In the genomic region with DNA sequence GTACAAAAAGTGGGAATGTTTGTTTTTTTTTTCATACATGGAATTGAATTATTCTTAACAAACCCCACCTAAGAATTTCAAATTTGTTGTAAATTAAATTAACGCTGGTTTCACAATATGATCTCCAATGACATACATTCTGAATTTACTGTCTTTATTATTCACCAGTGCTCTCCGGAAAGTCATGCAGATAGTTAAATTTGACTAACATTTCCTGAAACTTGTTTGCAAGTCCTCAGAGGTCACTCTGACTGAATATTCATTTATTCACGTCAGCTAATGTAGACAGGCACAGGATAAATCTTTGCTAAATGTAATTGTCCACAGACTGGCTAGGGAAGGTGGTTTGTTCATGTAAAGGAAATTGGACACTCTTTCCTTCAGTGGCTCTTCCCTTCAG, we compare ENCODE assay signal across 19 cellular contexts.
"Had no signal": no experiment of that assay in that cellular context is flagged by ENCODE, and none has a peak within 500 bp of the region (broad histone marks: within the 10 kb centered on the region; RNA-seq: fewer than 3 reads in every experiment).

No MANE protein-coding gene starts in this region.

- H3K27ac Mint-ChIP-seq: activated CD4-positive, alpha-beta memory T cell treated with anti-CD3 and anti-CD28 coated beads, Interleukin-2, amount 10 ng/mL, durations not matched to agents 7 days and 5 days; activated naive CD4-positive, alpha-beta T cell treated with anti-CD3 and anti-CD28 coated beads, Interleukin-2, amount 50 U/mL, for 24 hours; brain; stimulated activated naive CD8-positive, alpha-beta T cell treated with anti-CD3 and anti-CD28 coated beads, Interleukin-15, Interleukin-2, amounts not matched to agents 100 ng/mL and 50 ng/mL, for 24 hours had no signal

- H3K27me3 ChIP-seq: foreskin keratinocyte, heart left ventricle, left lung, right lobe of liver, suprapubic skin had no signal

- H3K9me3 Mint-ChIP-seq: activated CD4-positive, alpha-beta memory T cell treated with anti-CD3 and anti-CD28 coated beads, Interleukin-2, amount 10 ng/mL, durations not matched to agents 7 days and 5 days; stimulated activated naive CD8-positive, alpha-beta T cell treated with anti-CD3 and anti-CD28 coated beads, Interleukin-15, Interleukin-2, amounts not matched to agents 100 ng/mL and 50 ng/mL, for 24 hours had no signal

- H3K9me3 ChIP-seq: heart left ventricle, left lung, right lobe of liver, suprapubic skin had no signal

- H3K27me3 Mint-ChIP-seq: activated CD4-positive, alpha-beta memory T cell treated with anti-CD3 and anti-CD28 coated beads, Interleukin-2, amount 10 ng/mL, durations not matched to agents 7 days and 5 days; activated naive CD4-positive, alpha-beta T cell treated with anti-CD3 and anti-CD28 coated beads, Interleukin-2, amount 50 U/mL, for 24 hours; brain; central memory CD8-positive, alpha-beta T cell; stimulated activated naive CD8-positive, alpha-beta T cell treated with anti-CD3 and anti-CD28 coated beads, Interleukin-15, Interleukin-2, amounts not matched to agents 100 ng/mL and 50 ng/mL, for 24 hours had no signal

- H3K27ac ChIP-seq: foreskin keratinocyte, heart left ventricle, left lung, right lobe of liver, suprapubic skin had no signal

- H3K36me3 Mint-ChIP-seq: activated naive CD4-positive, alpha-beta T cell treated with anti-CD3 and anti-CD28 coated beads, Interleukin-2, amount 50 U/mL, for 24 hours had no signal

- ATAC-seq: activated T-cell treated with anti-CD3 and anti-CD28 coated beads, Interleukin-2, amount 50 U/mL, for 4 hours; foreskin keratinocyte; heart left ventricle; left lung; right lobe of liver had no signal

- H3K4me3 Mint-ChIP-seq: activated CD4-positive, alpha-beta memory T cell treated with anti-CD3 and anti-CD28 coated beads, Interleukin-2, amount 10 ng/mL, durations not matched to agents 7 days and 5 days; activated naive CD4-positive, alpha-beta T cell treated with anti-CD3 and anti-CD28 coated beads, Interleukin-2, amount 50 U/mL, for 24 hours; activated T-cell treated with anti-CD3 and anti-CD28 coated beads, Interleukin-2, amount 50 U/mL, for 4 hours; brain; central memory CD8-positive, alpha-beta T cell; neural crest cell; stimulated activated naive CD8-positive, alpha-beta T cell treated with anti-CD3 and anti-CD28 coated beads, Interleukin-15, Interleukin-2, amounts not matched to agents 100 ng/mL and 50 ng/mL, for 24 hours had no signal

- DNase-seq: activated CD4-positive, alpha-beta memory T cell treated with anti-CD3 and anti-CD28 coated beads, Interleukin-2, amount 10 ng/mL, durations not matched to agents 7 days and 5 days; activated CD4-positive, alpha-beta T cell treated with anti-CD3 and anti-CD28 coated beads for 4 hours; activated effector memory CD4-positive, alpha-beta T cell treated with Interleukin-2 at 50 U/mL for 16 hours; activated T-cell treated with anti-CD3 and anti-CD28 coated beads, Interleukin-2, amount 50 U/mL, for 4 hours; cortex of kidney; effector CD4-positive, alpha-beta T cell; foreskin keratinocyte; heart left ventricle; left lung; mammary epithelial cell; right lobe of liver; T-helper 2 cell; trophoblast cell had no signal

- H3K4me3 ChIP-seq: heart left ventricle, left lung, right lobe of liver, suprapubic skin had no signal

- H3K36me3 ChIP-seq: heart left ventricle, left lung, right lobe of liver, suprapubic skin had no signal

- H3K4me1 Mint-ChIP-seq: activated CD4-positive, alpha-beta memory T cell treated with anti-CD3 and anti-CD28 coated beads, Interleukin-2, amount 10 ng/mL, durations not matched to agents 7 days and 5 days; activated naive CD4-positive, alpha-beta T cell treated with anti-CD3 and anti-CD28 coated beads, Interleukin-2, amount 50 U/mL, for 24 hours; brain; central memory CD8-positive, alpha-beta T cell had no signal

- H3K4me1 ChIP-seq: heart left ventricle, left lung, right lobe of liver, suprapubic skin had no signal
